ENCODE assay signal across 23 cellular contexts in the genomic region with DNA sequence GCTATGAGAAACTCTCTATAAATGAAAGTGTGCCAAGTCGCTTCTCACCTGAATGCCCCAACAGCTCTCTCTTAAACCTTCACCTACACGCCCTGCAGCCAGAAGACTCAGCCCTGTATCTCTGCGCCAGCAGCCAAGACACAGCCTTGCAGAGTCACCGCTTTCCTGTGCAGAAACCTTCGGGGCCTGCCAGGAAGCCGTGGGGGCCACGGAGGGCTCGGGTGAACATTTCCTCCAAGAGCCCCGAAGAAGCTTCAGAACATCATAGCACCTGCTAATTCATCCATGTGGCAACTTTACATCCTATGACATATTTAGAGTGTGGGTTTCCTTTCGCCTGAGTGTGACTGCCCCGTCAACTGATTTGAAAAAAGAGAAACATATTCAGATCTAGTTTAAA. TPM values are rescaled to one million over a fixed set of nuclear protein-coding genes. Genes with fewer than 3 reads are reported as not detected.
DNase-seq lines count a peak whose midpoint lies in the region; ATAC-seq and TF ChIP-seq lines count a peak whose summit lies in the region.
"Had no signal": no experiment of that assay in that cellular context is flagged by ENCODE, and none has a peak within 500 bp of the region (broad histone marks: within the 10 kb centered on the region; RNA-seq: fewer than 3 reads in every experiment).

No MANE protein-coding gene starts in this region.

- H3K9me3 ChIP-seq in CD8-positive, alpha-beta memory T cell (ENCODE audit: low read length): no peaks in the 10 kb centered on the region
- no peaks in the 10 kb centered on the region for H3K9me3 ChIP-seq in naive thymus-derived CD4-positive, alpha-beta T cell (ENCODE audit: control insufficient read depth in 2 of 3, low read length in 3 of 3)
- no peaks in the 10 kb centered on the region for H3K9me3 ChIP-seq in spleen
- H3K9me3 ChIP-seq: A549, esophagus squamous epithelium, upper lobe of left lung had no signal

- peak overlapping the region; percentile 81 for H3K27ac Mint-ChIP-seq in activated CD4-positive, alpha-beta T cell treated with anti-CD3 and anti-CD28 coated beads, Interleukin-2, amount 10 ng/mL, durations not matched to agents 7 days and 5 days
- peak overlapping the region in 6 of 8 donors; percentile 7 to 75 (median 51) for H3K27ac Mint-ChIP-seq in CD8-positive, alpha-beta memory T cell
- H3K27ac Mint-ChIP-seq in activated T-helper 17 cell treated with anti-CD3 and anti-CD28 coated beads, Interleukin-2, amount 50 U/mL, for 72 hours: no peak overlapping the region
- peak overlapping the region in 8 of 9 donors; percentile 13 to 91 (median 74) for H3K27ac Mint-ChIP-seq in naive thymus-derived CD4-positive, alpha-beta T cell
- H3K27ac Mint-ChIP-seq: nephron, progenitor cell of endocrine pancreas had no signal

- no peaks in the 10 kb centered on the region for H3K79me2 ChIP-seq in mesendoderm (ENCODE audit: control insufficient read depth, insufficient read depth, low read length)

- H3K36me3 ChIP-seq in CD8-positive, alpha-beta memory T cell (ENCODE audit: insufficient read depth, low read length): no peaks in the 10 kb centered on the region
- H3K36me3 ChIP-seq in naive thymus-derived CD4-positive, alpha-beta T cell (ENCODE audit: control insufficient read depth in 2 of 3, insufficient read depth in 3 of 3, low read length in 3 of 3): no peaks in the 10 kb centered on the region
- no peaks in the 10 kb centered on the region for H3K36me3 ChIP-seq in spleen
- no peaks in the 10 kb centered on the region for H3K36me3 ChIP-seq in mesendoderm (ENCODE audit: control insufficient read depth, insufficient read depth, low read length)
- H3K36me3 ChIP-seq: esophagus squamous epithelium, upper lobe of left lung had no signal

- H2BK15ac ChIP-seq in mesendoderm (replicated peaks; ENCODE audit: low read depth): no peak overlapping the region

- H3K4me1 Mint-ChIP-seq in activated CD4-positive, alpha-beta T cell treated with anti-CD3 and anti-CD28 coated beads, Interleukin-2, amount 10 ng/mL, durations not matched to agents 7 days and 5 days: peaks cover 19% of the 10 kb centered on the region
- H3K4me1 Mint-ChIP-seq in CD8-positive, alpha-beta memory T cell: peaks cover 13 to 23% (median 20%) of the 10 kb centered on the region in 3 donors
- peaks cover 4% of the 10 kb centered on the region for H3K4me1 Mint-ChIP-seq in activated T-helper 17 cell treated with anti-CD3 and anti-CD28 coated beads, Interleukin-2, amount 50 U/mL, for 72 hours
- peaks cover 9 to 29% (median 25%) of the 10 kb centered on the region in 7 donors for H3K4me1 Mint-ChIP-seq in naive thymus-derived CD4-positive, alpha-beta T cell
- H3K4me1 Mint-ChIP-seq: nephron had no signal

- no peak for TF ChIP-seq POLR2A in spleen (IDR thresholded peaks at IDR 0.05)

- WGBS in spleen, 5 donors: 12 to 32% (median 21%) methylated on average over 11 of the region's 11 CpGs
- WGBS in mesendoderm (ENCODE audit: extremely low coverage, insufficient coverage, low lambda C conversion rate): no CpG with 5 or more reads among the region's 11 CpGs

- no peak overlapping the region for H3K4ac ChIP-seq in mesendoderm (ENCODE audit: low read depth, low read length)

- H4K8ac ChIP-seq in mesendoderm (ENCODE audit: low read depth, low read length): no peak overlapping the region

- no peak overlapping the region for H3K56ac ChIP-seq in mesendoderm (ENCODE audit: low read length)

- no peaks in the 10 kb centered on the region for H3K9me3 Mint-ChIP-seq in activated CD4-positive, alpha-beta T cell treated with anti-CD3 and anti-CD28 coated beads, Interleukin-2, amount 10 ng/mL, durations not matched to agents 7 days and 5 days
- H3K9me3 Mint-ChIP-seq in CD8-positive, alpha-beta memory T cell: peaks cover 0 to 2% (median 0%) of the 10 kb centered on the region in 5 donors
- no peaks in the 10 kb centered on the region for H3K9me3 Mint-ChIP-seq in activated T-helper 17 cell treated with anti-CD3 and anti-CD28 coated beads, Interleukin-2, amount 50 U/mL, for 72 hours
- no peaks in the 10 kb centered on the region for H3K9me3 Mint-ChIP-seq in naive thymus-derived CD4-positive, alpha-beta T cell
- H3K9me3 Mint-ChIP-seq: nephron had no signal

- H4K5ac ChIP-seq in mesendoderm (ENCODE audit: low read length): no peak overlapping the region

- H3K4me3 Mint-ChIP-seq in activated CD4-positive, alpha-beta T cell treated with anti-CD3 and anti-CD28 coated beads, Interleukin-2, amount 10 ng/mL, durations not matched to agents 7 days and 5 days: peak overlapping the region; percentile 40
- H3K4me3 Mint-ChIP-seq in CD8-positive, alpha-beta memory T cell: peak overlapping the region in 6 of 7 donors; percentile 19 to 70 (median 50)
- H3K4me3 Mint-ChIP-seq in activated T-helper 17 cell treated with anti-CD3 and anti-CD28 coated beads, Interleukin-2, amount 50 U/mL, for 72 hours: peak overlapping the region; percentile 52
- H3K4me3 Mint-ChIP-seq in naive thymus-derived CD4-positive, alpha-beta T cell: peak overlapping the region; percentile 25 to 75 (median 64)
- H3K4me3 Mint-ChIP-seq: nephron had no signal

- no peak for TF ChIP-seq CTCF in spleen (IDR thresholded peaks at IDR 0.05 in 8 of 11, conservative IDR thresholded peaks at IDR 0.05 in 3 of 11)

- H3K23ac ChIP-seq in mesendoderm (ENCODE audit: low read length): no peak overlapping the region

- no peaks in the 10 kb centered on the region for H3K79me1 ChIP-seq in mesendoderm (ENCODE audit: low read length)

- no peak overlapping the region for H2AK5ac ChIP-seq in mesendoderm (ENCODE audit: low read length)

- H2BK120ac ChIP-seq in mesendoderm (ENCODE audit: low read depth, low read length): no peak overlapping the region

- H3K27me3 ChIP-seq in CD8-positive, alpha-beta memory T cell (ENCODE audit: insufficient read depth, low read length, poor library complexity, severe bottlenecking): no peaks in the 10 kb centered on the region
- no peaks in the 10 kb centered on the region for H3K27me3 ChIP-seq in naive thymus-derived CD4-positive, alpha-beta T cell (ENCODE audit: control insufficient read depth in 2 of 2, insufficient read depth in 2 of 2, low read length in 2 of 2)
- H3K27me3 ChIP-seq in spleen (replicated peaks in 1 of 7) (peaks cover 0 to 21% (median 0%) of the 10 kb centered on the region in 7 donors), mesendoderm (ENCODE audit: insufficient read depth, low read length, poor library complexity) (no peaks in the 10 kb centered on the region)
- H3K27me3 ChIP-seq: upper lobe of left lung had no signal

- intact Hi-C loops in naive thymus-derived CD4-positive, alpha-beta T cell (cut with micrococcal nuclease): no loop called here
- intact Hi-C loops in spleen (cut with DNase I; ENCODE audit: low total_unique reads): no loop called here

- H3K18ac ChIP-seq in mesendoderm (ENCODE audit: low read length): no peak overlapping the region

- POLR2A ChIA-PET in activated CD4-positive, alpha-beta T cell treated with anti-CD3 and anti-CD28 coated beads, Interleukin-2, amount 10 ng/mL, durations not matched to agents 7 days and 5 days (lab: Charles Lee): no interaction called here
- POLR2A ChIA-PET in CD8-positive, alpha-beta memory T cell (lab: Charles Lee): no interaction called here
- POLR2A ChIA-PET in naive thymus-derived CD4-positive, alpha-beta T cell (lab: Charles Lee): interaction anchor here (0.5 to 2.2 kb wide), 4 partner anchors 486 to 706 kb away, joined by 3 to 8 read pairs (median 4); no protein-coding TSS in a partner anchor

- no peak overlapping the region for H2BK5ac ChIP-seq in mesendoderm (ENCODE audit: low read length)

- no peak overlapping the region for H3K27ac ChIP-seq in CD8-positive, alpha-beta memory T cell (ENCODE audit: low read depth, low read length)
- no peak overlapping the region for H3K27ac ChIP-seq in naive thymus-derived CD4-positive, alpha-beta T cell (ENCODE audit: low read depth, low read length)
- H3K27ac ChIP-seq in spleen (no peak overlapping the region), mesendoderm (ENCODE audit: low read depth, low read length) (no peak overlapping the region)
- H3K27ac ChIP-seq: A549, esophagus squamous epithelium, upper lobe of left lung had no signal

- H3K4me3 ChIP-seq in CD8-positive, alpha-beta memory T cell (ENCODE audit: low read length): no peak overlapping the region
- peak overlapping the region; percentile 14 for H3K4me3 ChIP-seq in naive thymus-derived CD4-positive, alpha-beta T cell (ENCODE audit: low read length)
- H3K4me3 ChIP-seq in spleen (no peak overlapping the region), mesendoderm (ENCODE audit: low read length) (no peak overlapping the region)
- H3K4me3 ChIP-seq: A549, esophagus squamous epithelium, upper lobe of left lung had no signal

- CTCF ChIA-PET in activated CD4-positive, alpha-beta T cell treated with anti-CD3 and anti-CD28 coated beads, Interleukin-2, amount 10 ng/mL, durations not matched to agents 7 days and 5 days (lab: Charles Lee): interaction anchor here (0.8 to 1.7 kb wide), 3 partner anchors 9 to 689 kb away, joined by 3 to 7 read pairs (median 3); no protein-coding TSS in a partner anchor
- CTCF ChIA-PET in CD8-positive, alpha-beta memory T cell (lab: Charles Lee): interaction anchor here (1.0 to 4.8 kb wide), 2 partner anchors 10 kb away, joined by 3 to 24 read pairs; no protein-coding TSS in a partner anchor
- CTCF ChIA-PET in naive thymus-derived CD4-positive, alpha-beta T cell (lab: Charles Lee): interaction anchor here (0.7 to 3.8 kb wide), 4 partner anchors 10 to 496 kb away, joined by 3 to 31 read pairs (median 4); no protein-coding TSS in a partner anchor

- ATAC-seq in activated T-helper 17 cell treated with anti-CD3 and anti-CD28 coated beads, Interleukin-2, amount 50 U/mL, for 72 hours (replicated peaks): peak; percentile 28
- ATAC-seq in naive thymus-derived CD4-positive, alpha-beta T cell: peak; percentile 77
- ATAC-seq in HG03095 (IDR thresholded peaks at IDR 0.05; ENCODE audit: unreplicated experiment): no peak

- DNase-seq in activated CD4-positive, alpha-beta T cell treated with anti-CD3 and anti-CD28 coated beads, Interleukin-2, amount 10 ng/mL, durations not matched to agents 7 days and 5 days: peak; percentile 45
- no peak for DNase-seq in activated CD4-positive, alpha-beta T cell treated with anti-CD3 and anti-CD28 coated beads for 4 hours
- DNase-seq in CD8-positive, alpha-beta memory T cell: peak in 3 of 5 donors; percentile 16 to 42 (median 40)
- DNase-seq in naive thymus-derived CD4-positive, alpha-beta T cell: peak in 6 of 9 donors; percentile 34 to 74 (median 42)
- DNase-seq in spleen: no peak
- DNase-seq in mesendoderm: no peak
- DNase-seq: amniotic stem cell, DMS79, esophagus squamous epithelium, MM.1S, NCI-H187 treated with DMSO at 0.1 percent for 48 hours, NCI-H446, small intestine, SW 1271 had no signal

- H3K36me3 Mint-ChIP-seq in activated CD4-positive, alpha-beta T cell treated with anti-CD3 and anti-CD28 coated beads, Interleukin-2, amount 10 ng/mL, durations not matched to agents 7 days and 5 days (ENCODE audit: low read depth): no peaks in the 10 kb centered on the region
- H3K36me3 Mint-ChIP-seq in CD8-positive, alpha-beta memory T cell: no peaks in the 10 kb centered on the region
- no peaks in the 10 kb centered on the region for H3K36me3 Mint-ChIP-seq in activated T-helper 17 cell treated with anti-CD3 and anti-CD28 coated beads, Interleukin-2, amount 50 U/mL, for 72 hours (ENCODE audit: low read depth)
- H3K36me3 Mint-ChIP-seq in naive thymus-derived CD4-positive, alpha-beta T cell: no peaks in the 10 kb centered on the region

- no peak overlapping the region for H3K4me2 ChIP-seq in mesendoderm (ENCODE audit: low read length)
- H3K4me2 ChIP-seq: A549 had no signal

- H3K9ac ChIP-seq in mesendoderm (ENCODE audit: low read length): no peak overlapping the region

- H3K4me1 ChIP-seq in CD8-positive, alpha-beta memory T cell (ENCODE audit: insufficient read depth, low read length): peaks cover 6% of the 10 kb centered on the region
- peaks cover 9% of the 10 kb centered on the region in 2 donors for H3K4me1 ChIP-seq in naive thymus-derived CD4-positive, alpha-beta T cell (ENCODE audit: control insufficient read depth in 2 of 2, insufficient read depth in 2 of 2, low read length in 2 of 2)
- H3K4me1 ChIP-seq in spleen (peaks cover 0 to 6% (median 0%) of the 10 kb centered on the region in 6 donors), mesendoderm (ENCODE audit: control insufficient read depth, low read depth, low read length) (no peaks in the 10 kb centered on the region)
- H3K4me1 ChIP-seq: A549, esophagus squamous epithelium, upper lobe of left lung had no signal

- peaks cover 11% of the 10 kb centered on the region for H3K27me3 Mint-ChIP-seq in activated CD4-positive, alpha-beta T cell treated with anti-CD3 and anti-CD28 coated beads, Interleukin-2, amount 10 ng/mL, durations not matched to agents 7 days and 5 days
- H3K27me3 Mint-ChIP-seq in CD8-positive, alpha-beta memory T cell: peaks cover 11 to 28% of the 10 kb centered on the region in 2 donors
- H3K27me3 Mint-ChIP-seq in activated T-helper 17 cell treated with anti-CD3 and anti-CD28 coated beads, Interleukin-2, amount 50 U/mL, for 72 hours: peaks cover 34% of the 10 kb centered on the region
- peaks cover 0 to 58% (median 12%) of the 10 kb centered on the region in 5 donors for H3K27me3 Mint-ChIP-seq in naive thymus-derived CD4-positive, alpha-beta T cell

RNA-seq across cellular contexts. Expression of a gene that starts 55.7 kb away (rescaled TPM):
- total RNA-seq in activated CD4-positive, alpha-beta T cell treated with anti-CD3 and anti-CD28 coated beads, Interleukin-2, amount 10 ng/mL, durations not matched to agents 7 days and 5 days: not detected
- total RNA-seq in CD8-positive, alpha-beta memory T cell: not detected
- polyA plus RNA-seq in CD8-positive, alpha-beta memory T cell: not detected
- not detected for total RNA-seq in activated T-helper 17 cell treated with anti-CD3 and anti-CD28 coated beads, Interleukin-2, amount 50 U/mL, for 72 hours
- not detected for total RNA-seq in naive thymus-derived CD4-positive, alpha-beta T cell
- polyA plus RNA-seq in naive thymus-derived CD4-positive, alpha-beta T cell: not detected
- not detected for total RNA-seq in spleen
- polyA plus RNA-seq in spleen: not detected
- not detected for polyA plus RNA-seq in mesendoderm (2013, experiment 1 of 2)
- not detected for polyA plus RNA-seq in mesendoderm (2013, experiment 2 of 2)
- total RNA-seq: cardiac septum, esophagus squamous epithelium, glomerular endothelial cell, lower leg skin, progenitor cell of endocrine pancreas, upper lobe of left lung had no signal
- polyA plus RNA-seq: A549, small intestine had no signal

Comparison
In these comparisons a context has a peak if more than half of its experiments do, and no peak if none do; other contexts are left out.
1. DNase-seq: peak in activated CD4-positive, alpha-beta T cell treated with anti-CD3 and anti-CD28 coated beads, Interleukin-2, amount 10 ng/mL, durations not matched to agents 7 days and 5 days (single experiment), CD8-positive, alpha-beta memory T cell (3 of 5) and naive thymus-derived CD4-positive, alpha-beta T cell (6 of 9); none in activated CD4-positive, alpha-beta T cell treated with anti-CD3 and anti-CD28 coated beads for 4 hours (0 of 2), spleen (single experiment) and mesendoderm (single experiment).
2. Peak in every context shown above with its lines, with median percentiles within 50 percentile points of each other: H3K4me3 Mint-ChIP-seq.